ENCODE assay signal across 25 cellular contexts in genomic region chr17:71546369-71546864, GRCh38.
DNase-seq lines count a peak whose midpoint lies in the region; ATAC-seq, FAIRE-seq and TF ChIP-seq lines count a peak whose summit lies in the region.
"Had no signal": no experiment of that assay in that cellular context is flagged by ENCODE, and none has a peak within 500 bp of the region (broad histone marks: within the 10 kb centered on the region; RNA-seq: fewer than 3 reads in every experiment).

No MANE protein-coding gene starts in this region.

- no peaks in the 10 kb centered on the region for H3K36me3 ChIP-seq in astrocyte (ENCODE audit: insufficient read depth, low read length)
- no peaks in the 10 kb centered on the region for H3K36me3 ChIP-seq in neural cell (ENCODE audit: insufficient read depth, low read length)
- H3K36me3 ChIP-seq: BLaER1 treated with 17β-estradiol and CSF1 and Interleukin-3, amounts not matched to agents 10 nM and 100 nM had no signal

- no peak for TF ChIP-seq RAD21 in A549 (conservative IDR thresholded peaks at IDR 0.05 in 1 of 2, IDR thresholded peaks at IDR 0.05 in 1 of 2)
- no peak for TF ChIP-seq RAD21 in neural cell (conservative IDR thresholded peaks at IDR 0.05)

- ATAC-seq in A549: no peak
- ATAC-seq: CD8-positive, alpha-beta T cell; GM12878 had no signal

- 36% methylated on average over 4 of the region's 4 CpGs for WGBS in A549 (ENCODE audit: missing lambda C conversion rate)

- H3F3A ChIP-seq in neural cell (ENCODE audit: insufficient read depth, low read length, poor library complexity, severe bottlenecking): no peaks in the 10 kb centered on the region

- H3K27ac Mint-ChIP-seq in HFFc6 (peak overlapping the region; percentile 12; the same call in 1 of the 2 replicates), astrocyte (ENCODE audit: unreplicated experiment) (no peak overlapping the region)
- H3K27ac Mint-ChIP-seq: B cell; CD4-positive, alpha-beta T cell; CD8-positive, alpha-beta T cell had no signal

- H4K20me1 ChIP-seq in astrocyte (ENCODE audit: insufficient read depth, low read length): no peaks in the 10 kb centered on the region
- H4K20me1 ChIP-seq in neural cell (ENCODE audit: insufficient read depth): no peaks in the 10 kb centered on the region
- H4K20me1 ChIP-seq: BLaER1 treated with 17β-estradiol and CSF1 and Interleukin-3, amounts not matched to agents 10 nM and 100 nM had no signal

- TF ChIP-seq CTCF in A549 (IDR thresholded peaks at IDR 0.05) (no peak), HFFc6 (IDR thresholded peaks at IDR 0.05) (no peak), astrocyte (IDR thresholded peaks at IDR 0.05; ENCODE audit: insufficient read depth, low read depth, low read length) (no peak), neural cell (IDR thresholded peaks at IDR 0.05; ENCODE audit: poor library complexity, severe bottlenecking) (no peak)

- H3K27me3 Mint-ChIP-seq in HFFc6 (ENCODE audit: insufficient read depth): peaks cover 2% of the 10 kb centered on the region; the same call in 1 of the 2 replicates
- no peaks in the 10 kb centered on the region for H3K27me3 Mint-ChIP-seq in astrocyte (ENCODE audit: low read depth, unreplicated experiment)
- H3K27me3 Mint-ChIP-seq: B cell; CD4-positive, alpha-beta T cell had no signal

- DNase-seq in A549 (ENCODE audit: low read depth in 1 of 2, low spot score in 1 of 2) (no peak), HFFc6 (no peak), astrocyte (ENCODE audit: low read depth) (no peak), H4 (ENCODE audit: low spot score) (no peak), SHP77 (lab: John Stamatoyannopoulos, UW) (no peak)
- no peak for DNase-seq in stimulated activated CD4-positive, alpha-beta T cell treated with anti-CD3 and anti-CD28 coated beads, Interleukin-1b, Interleukin-23, amount 100 ng/mL, for 48 hours
- DNase-seq: 8988T; AML-193; Caco-2; Calu3; CD4-positive, alpha-beta T cell; CD8-positive, alpha-beta T cell; DMS79; DND-41; EL; GDM1 had no signal

- H3K36me3 Mint-ChIP-seq in HFFc6 (ENCODE audit: low read depth) (no peaks in the 10 kb centered on the region), astrocyte (ENCODE audit: low read depth, unreplicated experiment) (no peaks in the 10 kb centered on the region)
- H3K36me3 Mint-ChIP-seq: CD8-positive, alpha-beta T cell had no signal

- H3K4me2 ChIP-seq in A549 (no peak overlapping the region), astrocyte (ENCODE audit: low read length) (no peak overlapping the region), neural cell (ENCODE audit: low read length) (no peak overlapping the region)
- H3K4me2 ChIP-seq: BLaER1 treated with 17β-estradiol and CSF1 and Interleukin-3, amounts not matched to agents 10 nM and 100 nM had no signal

- TF ChIP-seq EP300 in A549 (IDR thresholded peaks at IDR 0.05): no peak
- peak; percentile 100 for TF ChIP-seq EP300 in neural cell (conservative IDR thresholded peaks at IDR 0.05; ENCODE audit: poor library complexity, severe bottlenecking)

- no peaks in the 10 kb centered on the region for H3K27me3 ChIP-seq in astrocyte (ENCODE audit: insufficient read depth, low read length)
- no peaks in the 10 kb centered on the region for H3K27me3 ChIP-seq in neural cell (ENCODE audit: insufficient read depth, low read depth, low read length)
- H3K27me3 ChIP-seq: BLaER1 treated with 17β-estradiol and CSF1 and Interleukin-3, amounts not matched to agents 10 nM and 100 nM had no signal

- H3K79me2 ChIP-seq in astrocyte (ENCODE audit: insufficient read depth, low read length): no peaks in the 10 kb centered on the region
- no peaks in the 10 kb centered on the region for H3K79me2 ChIP-seq in neural cell (replicated peaks; ENCODE audit: insufficient read depth, low read length)

- CTCF ChIA-PET in A549 (lab: Yijun Ruan, JAX): interaction anchor here (1.0 kb wide), 1 partner anchor 47 kb away, joined by 3 read pairs; no protein-coding TSS in a partner anchor

- no peak overlapping the region for H2AFZ ChIP-seq in astrocyte (ENCODE audit: low read depth, low read length)
- H2AFZ ChIP-seq in neural cell (ENCODE audit: low read depth, low read length): no peak overlapping the region

- H3K4me1 ChIP-seq in A549 (no peaks in the 10 kb centered on the region), astrocyte (ENCODE audit: insufficient read depth, low read length) (no peaks in the 10 kb centered on the region)
- H3K4me1 ChIP-seq: BLaER1 treated with 17β-estradiol and CSF1 and Interleukin-3, amounts not matched to agents 10 nM and 100 nM; Caco-2 had no signal

- POLR2A ChIA-PET in A549 (lab: Yijun Ruan, JAX): no interaction called here

- H3K9me3 ChIP-seq in A549 (peaks cover 9% of the 10 kb centered on the region; the same call in 1 of the 3 replicates), astrocyte (ENCODE audit: insufficient read depth, low read depth, low read length) (no peaks in the 10 kb centered on the region), neural cell (ENCODE audit: low read length) (no peaks in the 10 kb centered on the region)
- H3K9me3 ChIP-seq: BLaER1 treated with 17β-estradiol and CSF1 and Interleukin-3, amounts not matched to agents 10 nM and 100 nM; Caco-2 had no signal

- H3K9me3 Mint-ChIP-seq in HFFc6: no peaks in the 10 kb centered on the region
- peaks cover 4% of the 10 kb centered on the region for H3K9me3 Mint-ChIP-seq in astrocyte (ENCODE audit: unreplicated experiment)
- H3K9me3 Mint-ChIP-seq: CD4-positive, alpha-beta T cell had no signal

- H3K4me3 ChIP-seq in A549: no peak overlapping the region
- no peak overlapping the region for H3K4me3 ChIP-seq in astrocyte (ENCODE audit: insufficient read depth, low read depth, low read length)
- H3K4me3 ChIP-seq in neural cell (ENCODE audit: low read length): no peak overlapping the region
- H3K4me3 ChIP-seq: BLaER1 treated with 17β-estradiol and CSF1 and Interleukin-3, amounts not matched to agents 10 nM and 100 nM; GM12878 had no signal

- H3K9ac ChIP-seq in astrocyte (ENCODE audit: low read length) (no peak overlapping the region), neural cell (ENCODE audit: low read length) (no peak overlapping the region)
- H3K9ac ChIP-seq: BLaER1 treated with 17β-estradiol and CSF1 and Interleukin-3, amounts not matched to agents 10 nM and 100 nM had no signal

- H3K4me1 Mint-ChIP-seq in HFFc6 (ENCODE audit: low read depth) (peaks cover 69% of the 10 kb centered on the region), astrocyte (ENCODE audit: low read depth, unreplicated experiment) (peaks cover 13% of the 10 kb centered on the region)
- H3K4me1 Mint-ChIP-seq: B cell had no signal

- H3K27ac ChIP-seq in A549 (no peak overlapping the region), astrocyte (ENCODE audit: low read depth, low read length) (no peak overlapping the region), neural cell (ENCODE audit: low read length) (no peak overlapping the region)
- H3K27ac ChIP-seq: BLaER1 treated with 17β-estradiol and CSF1 and Interleukin-3, amounts not matched to agents 10 nM and 100 nM; C4-2B had no signal

- FAIRE-seq in A549 (lab: Jason Lieb, UNC) (peak; percentile 51), astrocyte (lab: Jason Lieb, UNC) (peak; percentile 13)
- FAIRE-seq: A204.1, D721Med, GM12878, GM12892, GM18507 had no signal

- no peak for TF ChIP-seq POLR2A in A549 (IDR thresholded peaks at IDR 0.05; ENCODE audit: low read length)

- H3K4me3 Mint-ChIP-seq in HFFc6 (peak overlapping the region; percentile 82; the same call in 1 of the 2 replicates), astrocyte (ENCODE audit: unreplicated experiment) (no peak overlapping the region)
- H3K4me3 Mint-ChIP-seq: B cell; CD4-positive, alpha-beta T cell; CD8-positive, alpha-beta T cell had no signal

- H3K9me2 ChIP-seq in neural cell (ENCODE audit: insufficient read depth, low read length): no peaks in the 10 kb centered on the region

TF ChIP-seq in A549, 52 proteins besides CTCF, POLR2A, EP300 and RAD21 (continues in another document):
- TF ChIP-seq CBX2 (IDR thresholded peaks at IDR 0.05; ENCODE audit: borderline replicate concordance, low read depth) (no peak), BCL3 (IDR thresholded peaks at IDR 0.05) (no peak), NPAS2 (CRISPR knock-in tag; IDR thresholded peaks at IDR 0.05; ENCODE audit: borderline replicate concordance) (no peak), MYC (IDR thresholded peaks at IDR 0.05; ENCODE audit: borderline replicate concordance, low read length) (no peak), RARB (CRISPR knock-in tag; IDR thresholded peaks at IDR 0.05) (no peak), CHD2 (IDR thresholded peaks at IDR 0.05; ENCODE audit: low read length, partially characterized antibody) (no peak), TP53 (CRISPR knock-in tag; IDR thresholded peaks at IDR 0.05) (no peak)

TF ChIP-seq in neural cell, 6 proteins besides CTCF, POLR2A, EP300 and RAD21:
- TF ChIP-seq MXI1 (conservative IDR thresholded peaks at IDR 0.05; ENCODE audit: poor library complexity, severe bottlenecking): no peak
- TF ChIP-seq POLR2AphosphoS5 (IDR thresholded peaks at IDR 0.05): peak; percentile 89
- TF ChIP-seq EZH2 (IDR thresholded peaks at IDR 0.05; ENCODE audit: borderline replicate concordance, insufficient read depth, low read length, poor library complexity, severe bottlenecking): no peak
- TF ChIP-seq TAF1 (IDR thresholded peaks at IDR 0.05; ENCODE audit: low read depth): no peak
- peak; percentile 92 for TF ChIP-seq REST (IDR thresholded peaks at IDR 0.05; ENCODE audit: borderline replicate concordance)
- peak; percentile 25 for TF ChIP-seq SMC3 (conservative IDR thresholded peaks at IDR 0.05; ENCODE audit: poor library complexity)
